ENCODE assay signal across 8 cellular contexts in genomic region chr19:49593233-49594113, GRCh38. TPM values are rescaled to one million over a fixed set of nuclear protein-coding genes. Genes with fewer than 3 reads are reported as not detected.
DNase-seq lines count a peak whose midpoint lies in the region; ATAC-seq and TF ChIP-seq lines count a peak whose summit lies in the region.

No MANE protein-coding gene starts in this region.

- peak overlapping the region; percentile 89 for H3K27ac Mint-ChIP-seq in Calu3 (ENCODE audit: unreplicated experiment)

- no peaks in the 10 kb centered on the region for H3K9me3 Mint-ChIP-seq in Calu3 (ENCODE audit: low read depth, unreplicated experiment)

- peak overlapping the region; percentile 82 to 87 for H3K27ac ChIP-seq in ascending aorta
- peak overlapping the region; percentile 80 for H3K27ac ChIP-seq in right cardiac atrium (ENCODE audit: low read length)
- peak overlapping the region; percentile 93 for H3K27ac ChIP-seq in psoas muscle

- H3K27me3 ChIP-seq in ascending aorta, result no peaks in the 10 kb centered on the region
- no peaks in the 10 kb centered on the region for H3K27me3 ChIP-seq in right cardiac atrium (ENCODE audit: control insufficient read depth, insufficient read depth)
- H3K27me3 ChIP-seq in psoas muscle (ENCODE audit: insufficient read depth in 3 of 3, low read length in 2 of 3), result no peaks in the 10 kb centered on the region

- TF ChIP-seq CTCF in Calu3 (IDR thresholded peaks at IDR 0.05; ENCODE audit: unreplicated experiment), result no peak
- no peak for TF ChIP-seq CTCF in ascending aorta (IDR thresholded peaks at IDR 0.05)
- no peak for TF ChIP-seq CTCF in psoas muscle (IDR thresholded peaks at IDR 0.05)

- H3K4me1 Mint-ChIP-seq in Calu3 (ENCODE audit: low read depth, unreplicated experiment), result peaks cover 36% of the 10 kb centered on the region

- DNase-seq in Calu3, result peak; percentile 95
- DNase-seq in NCI-H1092 (lab: John Stamatoyannopoulos, UW), result peak; percentile 32
- DNase-seq in T-helper 22 cell (ENCODE audit: low read depth), result peak; percentile 88
- DNase-seq in ascending aorta (ENCODE audit: low spot score in 2 of 2), result peak; percentile 81 to 97
- peak; percentile 95 to 97 (median 97) for DNase-seq in right cardiac atrium
- peak; percentile 95 to 97 for DNase-seq in psoas muscle
- DNase-seq in ureter (ENCODE audit: low spot score), result peak; percentile 96

- peak; percentile 40 for ATAC-seq in GM21619 (IDR thresholded peaks at IDR 0.05; ENCODE audit: unreplicated experiment)
- ATAC-seq in right cardiac atrium, result peak; percentile 72 to 75
- peak; percentile 77 to 83 (median 80) for ATAC-seq in psoas muscle

- H3K4me1 ChIP-seq in ascending aorta (peaks cover 2 to 12% of the 10 kb centered on the region in 2 donors), right cardiac atrium (ENCODE audit: control insufficient read depth, insufficient read depth, low read length) (peaks cover 5% of the 10 kb centered on the region), psoas muscle (peaks cover 16% of the 10 kb centered on the region)

- peaks cover 82% of the 10 kb centered on the region for H3K36me3 Mint-ChIP-seq in Calu3 (ENCODE audit: insufficient read depth, unreplicated experiment)

- peak overlapping the region; percentile 81 to 91 for H3K4me3 ChIP-seq in ascending aorta
- H3K4me3 ChIP-seq in right cardiac atrium (ENCODE audit: low read length), result peak overlapping the region; percentile 12
- H3K4me3 ChIP-seq in psoas muscle, result peak overlapping the region; percentile 78

- intact Hi-C loops in Calu3 (cut with micrococcal nuclease; ENCODE audit: unreplicated experiment), result no loop called here
- intact Hi-C loops in ascending aorta (cut with DNase I), result loop anchor here (1.0 to 5.0 kb wide), 4 partner anchors 47 to 274 kb away; partner anchors contain the start of genes AP2A1, DKKL1, PNKP and RRAS
- intact Hi-C loops in right cardiac atrium (cut with DNase I), result loop anchor here in 2 of 4 donors (5.0 to 10.0 kb wide), 3 partner anchors 44 to 81 kb away; partner anchors contain the start of genes BCL2L12 (in 1 of the 2), IRF3 (in 1 of the 2) and PRMT1 (in 1 of the 2)
- intact Hi-C loops in psoas muscle (cut with DNase I), result loop anchor here (5.0 kb wide), 1 partner anchor 44 kb away; no protein-coding TSS in a partner anchor

- H3K9me3 ChIP-seq in ascending aorta (no peaks in the 10 kb centered on the region), right cardiac atrium (ENCODE audit: control insufficient read depth, low read length) (no peaks in the 10 kb centered on the region), psoas muscle (no peaks in the 10 kb centered on the region)

- CTCF ChIA-PET in Calu3 (lab: Charles Lee), result interaction anchor here (0.6 to 0.9 kb wide), 4 partner anchors 47 to 87 kb away, joined by 3 read pairs; partner anchors contain the start of genes RRAS and SCAF1

- WGBS in right cardiac atrium, result 8% methylated on average over 27 of the region's 27 CpGs
- WGBS in psoas muscle, 3 donors, result 5 to 10% (median 6%) methylated on average over 15 to 27 of the region's 27 CpGs

- H3K36me3 ChIP-seq in ascending aorta, result peaks cover 39 to 43% of the 10 kb centered on the region in 2 donors
- peaks cover 0 to 44% of the 10 kb centered on the region in 2 donors for H3K36me3 ChIP-seq in psoas muscle (ENCODE audit: insufficient read depth in 1 of 2, low read depth in 1 of 2)

- H3K27me3 Mint-ChIP-seq in Calu3 (ENCODE audit: unreplicated experiment), result no peaks in the 10 kb centered on the region

- H3K4me3 Mint-ChIP-seq in Calu3 (ENCODE audit: low read depth, unreplicated experiment), result peak overlapping the region; percentile 88

- BruUV-seq in Calu3 (replicated peaks; lab: Mats Ljungman, UMichigan), result no TSS peak

RNA-seq across cellular contexts. Expression of gene PRR12, which starts 2.5 kb away (rescaled TPM):
- total RNA-seq in Calu3 (2022) (51.4 and 53.0 TPM in 2 replicates), ascending aorta (23.6 TPM), right cardiac atrium (10 to 100 TPM; 13.1 to 19.9 (median 17.0) TPM), psoas muscle (10 to 100 TPM in 1 of 4 donors, 1 to 10 TPM in 3; 7.1 to 15.1 (median 7.6) TPM), ureter (40.6 TPM)
- polyA plus RNA-seq in right cardiac atrium (9.8 TPM), psoas muscle (1 to 10 TPM; 2.3 to 5.0 (median 3.1) TPM)

RNA-seq across cellular contexts. Expression of gene PRRG2, which starts 12.4 kb away (rescaled TPM):
- total RNA-seq in Calu3 (2022), result 19.0 and 22.1 TPM in 2 replicates
- not detected for total RNA-seq in ascending aorta
- total RNA-seq in right cardiac atrium, result under 1 TPM; 0.42 to 0.83 (median 0.69) TPM
- polyA plus RNA-seq in right cardiac atrium, result 1.2 TPM
- under 1 TPM; 0.24 to 0.89 (median 0.69) TPM for total RNA-seq in psoas muscle
- polyA plus RNA-seq in psoas muscle, result 10 to 100 TPM in 1 of 3 donors, 1 to 10 TPM in 2; 1.4 to 16.0 (median 5.9) TPM
- total RNA-seq in ureter, result 13.2 TPM

RNA-seq across cellular contexts. Expression of gene NOSIP, which starts 13.1 kb away (rescaled TPM):
- total RNA-seq in Calu3 (2022), result 76.9 and 81.2 TPM in 2 replicates
- 85.3 TPM for total RNA-seq in ascending aorta
- total RNA-seq in right cardiac atrium, result 10 to 100 TPM; 46.1 to 50.8 (median 48.3) TPM
- polyA plus RNA-seq in right cardiac atrium, result 57.7 TPM
- total RNA-seq in psoas muscle, result 10 to 100 TPM; 53.9 to 69.9 (median 58.1) TPM
- 100 to 1,000 TPM in 1 of 3 donors, 10 to 100 TPM in 2; 75.4 to 104 (median 95.2) TPM for polyA plus RNA-seq in psoas muscle
- total RNA-seq in ureter, result 35.6 TPM

RNA-seq across cellular contexts. Expression of gene RRAS, which starts 46.5 kb away (rescaled TPM):
- total RNA-seq in Calu3 (2022), result 70.4 and 82.2 TPM in 2 replicates
- total RNA-seq in ascending aorta, result 161 TPM
- total RNA-seq in right cardiac atrium, result 100 to 1,000 TPM in 1 of 4 donors, 10 to 100 TPM in 3; 76.7 to 106 (median 85.3) TPM
- polyA plus RNA-seq in right cardiac atrium, result 153 TPM
- 10 to 100 TPM; 22.6 to 57.0 (median 42.5) TPM for total RNA-seq in psoas muscle
- 10 to 100 TPM; 39.9 to 49.8 (median 48.4) TPM for polyA plus RNA-seq in psoas muscle
- 59.1 TPM for total RNA-seq in ureter

RNA-seq across cellular contexts. Expression of gene SCAF1, which starts 48.5 kb away (rescaled TPM):
- 129 and 137 TPM in 2 replicates for total RNA-seq in Calu3 (2022)
- 72.2 TPM for total RNA-seq in ascending aorta
- total RNA-seq in right cardiac atrium, result 10 to 100 TPM; 41.8 to 52.7 (median 42.3) TPM
- polyA plus RNA-seq in right cardiac atrium, result 23.3 TPM
- total RNA-seq in psoas muscle, result 10 to 100 TPM; 45.5 to 72.9 (median 61.0) TPM
- 10 to 100 TPM; 23.0 to 32.5 (median 23.8) TPM for polyA plus RNA-seq in psoas muscle
- 55.7 TPM for total RNA-seq in ureter

Comparison
In these comparisons a context has a peak if more than half of its experiments do, and no peak if none do; other contexts are left out.
1. Peak in every context shown above with its lines: DNase-seq, ATAC-seq, H3K4me3 ChIP-seq and H3K27ac ChIP-seq.
2. DNase-seq: peak in every context shown above with its lines; median percentile 97 in right cardiac atrium; 96 in psoas muscle; 96 in ureter; 95 in Calu3; 89 in ascending aorta; 88 in T-helper 22 cell; 32 in NCI-H1092.
3. H3K4me3 ChIP-seq: peak in every context shown above with its lines; median percentile 86 in ascending aorta; 78 in psoas muscle; 12 in right cardiac atrium.